ENCODE assay signal across 20 cellular contexts in the genomic region with DNA sequence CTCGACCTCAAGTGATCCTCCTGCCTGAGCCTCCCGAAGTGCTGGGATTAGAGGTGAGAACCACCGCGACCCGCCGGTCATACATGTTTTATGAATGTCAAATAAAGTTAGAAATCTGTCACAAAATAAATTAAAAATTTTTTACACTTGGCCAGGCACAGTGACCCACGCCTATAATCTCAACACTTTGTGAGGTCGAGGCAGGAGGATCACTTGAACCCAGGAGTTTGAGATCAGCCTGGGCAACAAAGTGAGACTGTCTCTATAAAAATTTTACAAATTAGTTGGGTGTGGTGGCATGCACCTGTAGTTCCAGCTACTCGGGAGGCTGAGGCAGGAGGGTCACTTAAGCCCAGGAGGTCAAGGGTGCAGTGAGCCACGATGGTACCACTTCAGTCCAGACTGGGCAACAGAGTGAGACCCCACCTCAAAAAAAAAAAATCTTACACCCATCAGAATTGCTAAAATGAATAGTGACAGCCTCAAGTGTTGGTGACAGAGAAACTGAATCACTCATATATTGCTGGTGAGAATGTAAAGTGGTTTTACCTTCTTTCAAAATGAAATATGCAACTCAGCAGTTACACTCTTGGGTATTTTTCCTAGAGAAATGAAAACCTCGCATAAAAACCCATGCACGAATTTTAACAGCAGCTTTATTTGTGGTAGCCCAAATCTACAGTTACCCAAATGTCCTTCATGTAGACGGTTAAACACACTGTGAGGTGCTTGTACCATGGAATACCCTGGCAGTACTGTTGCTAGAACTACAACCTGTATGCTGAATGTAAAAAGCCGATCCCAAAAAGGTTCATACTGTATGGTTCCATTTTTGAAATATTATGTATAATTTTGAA. TPM values are rescaled to one million over a fixed set of nuclear protein-coding genes. Genes with fewer than 3 reads are reported as not detected.
A peak's percentile ranks its signal among the peaks of the same experiment; 100 is the strongest.
DNase-seq lines count a peak whose midpoint lies in the region; ATAC-seq and TF ChIP-seq lines count a peak whose summit lies in the region.
"Had no signal": no experiment of that assay in that cellular context is flagged by ENCODE, and none has a peak within 500 bp of the region (broad histone marks: within the 10 kb centered on the region; RNA-seq: fewer than 3 reads in every experiment).

No MANE protein-coding gene starts in this region.

- peaks cover 72% of the 10 kb centered on the region for H3K4me1 Mint-ChIP-seq in activated T-cell treated with anti-CD3 and anti-CD28 coated beads, Interleukin-2, amount 50 U/mL, for 72 hours (ENCODE audit: low read depth)
- peaks cover 37% of the 10 kb centered on the region for H3K4me1 Mint-ChIP-seq in activated T-helper 17 cell treated with anti-CD3 and anti-CD28 coated beads, Interleukin-2, amount 50 U/mL, for 72 hours

- no peaks in the 10 kb centered on the region for H3K27me3 Mint-ChIP-seq in activated T-cell treated with anti-CD3 and anti-CD28 coated beads, Interleukin-2, amount 50 U/mL, for 72 hours (ENCODE audit: low read depth)
- no peaks in the 10 kb centered on the region for H3K27me3 Mint-ChIP-seq in activated T-helper 17 cell treated with anti-CD3 and anti-CD28 coated beads, Interleukin-2, amount 50 U/mL, for 72 hours
- H3K27me3 Mint-ChIP-seq: activated B cell treated with CpG ODN at 0.5 μM for 24 hours had no signal

- TF ChIP-seq CTCF in KMS-11 (conservative IDR thresholded peaks at IDR 0.05; ENCODE audit: low read depth, low read length) (no peak), smooth muscle cell (IDR thresholded peaks at IDR 0.05; ENCODE audit: borderline replicate concordance, insufficient read depth, poor library complexity, severe bottlenecking) (no peak)

- H3K4me3 ChIP-seq in KMS-11 (IDR thresholded peaks at IDR 0.05; ENCODE audit: insufficient read depth, low read depth, low read length) (no peak overlapping the region), smooth muscle cell (no peak overlapping the region)
- H3K4me3 ChIP-seq: esophagus muscularis mucosa, gastrocnemius medialis, right atrium auricular region, thoracic aorta had no signal

- H3K4me2 ChIP-seq in KMS-11, result peak overlapping the region; percentile 56
- H3K4me2 ChIP-seq in smooth muscle cell, result no peak overlapping the region

- peaks cover 6 to 10% of the 10 kb centered on the region in 2 donors for H3K9me3 Mint-ChIP-seq in activated T-cell treated with anti-CD3 and anti-CD28 coated beads, Interleukin-2, amount 50 U/mL, for 72 hours
- H3K9me3 Mint-ChIP-seq in activated T-helper 17 cell treated with anti-CD3 and anti-CD28 coated beads, Interleukin-2, amount 50 U/mL, for 72 hours, result peaks cover 5% of the 10 kb centered on the region
- H3K9me3 Mint-ChIP-seq: HFFc6 had no signal

- no peak overlapping the region for H3K9ac ChIP-seq in KMS-11
- H3K9ac ChIP-seq in smooth muscle cell (ENCODE audit: low read depth), result no peak overlapping the region

- H3K27ac ChIP-seq in KMS-11, result peak overlapping the region; percentile 50
- H3K27ac ChIP-seq in smooth muscle cell (ENCODE audit: low read depth), result peak overlapping the region; percentile 11
- H3K27ac ChIP-seq: esophagus muscularis mucosa, gastrocnemius medialis, right atrium auricular region, thoracic aorta had no signal

- peak overlapping the region; percentile 34 to 79 for H3K4me3 Mint-ChIP-seq in activated T-cell treated with anti-CD3 and anti-CD28 coated beads, Interleukin-2, amount 50 U/mL, for 72 hours
- peak overlapping the region; percentile 70 for H3K4me3 Mint-ChIP-seq in activated T-helper 17 cell treated with anti-CD3 and anti-CD28 coated beads, Interleukin-2, amount 50 U/mL, for 72 hours
- H3K4me3 Mint-ChIP-seq: activated B cell treated with CpG ODN at 0.5 μM for 24 hours, HFFc6 had no signal

- H3K4me1 ChIP-seq in KMS-11 (ENCODE audit: low read depth, poor library complexity, severe bottlenecking) (peaks cover 81% of the 10 kb centered on the region), smooth muscle cell (ENCODE audit: low read depth) (no peaks in the 10 kb centered on the region)

- peaks cover 25 to 43% of the 10 kb centered on the region in 2 donors for H3K36me3 Mint-ChIP-seq in activated T-cell treated with anti-CD3 and anti-CD28 coated beads, Interleukin-2, amount 50 U/mL, for 72 hours (ENCODE audit: insufficient read depth in 2 of 2)
- H3K36me3 Mint-ChIP-seq in activated T-helper 17 cell treated with anti-CD3 and anti-CD28 coated beads, Interleukin-2, amount 50 U/mL, for 72 hours (ENCODE audit: low read depth), result peaks cover 91% of the 10 kb centered on the region

- no peak overlapping the region for H2AFZ ChIP-seq in KMS-11 (ENCODE audit: low read depth)
- H2AFZ ChIP-seq in smooth muscle cell (ENCODE audit: low read depth), result no peak overlapping the region

- H3K79me2 ChIP-seq in KMS-11 (ENCODE audit: insufficient read depth, low read depth), result no peaks in the 10 kb centered on the region
- peaks cover 48% of the 10 kb centered on the region for H3K79me2 ChIP-seq in smooth muscle cell (ENCODE audit: low read depth)

- peak overlapping the region; percentile 54 for H3K27ac Mint-ChIP-seq in activated T-cell treated with anti-CD3 and anti-CD28 coated beads, Interleukin-2, amount 50 U/mL, for 72 hours
- H3K27ac Mint-ChIP-seq in activated T-helper 17 cell treated with anti-CD3 and anti-CD28 coated beads, Interleukin-2, amount 50 U/mL, for 72 hours, result peak overlapping the region; percentile 60
- H3K27ac Mint-ChIP-seq: activated B cell treated with CpG ODN at 0.5 μM for 24 hours had no signal

- peak; percentile 57 to 58 for ATAC-seq in activated T-cell treated with anti-CD3 and anti-CD28 coated beads, Interleukin-2, amount 50 U/mL, for 72 hours (replicated peaks in 1 of 2)
- ATAC-seq in activated T-helper 17 cell treated with anti-CD3 and anti-CD28 coated beads, Interleukin-2, amount 50 U/mL, for 72 hours (replicated peaks), result peak; percentile 80
- no peak for ATAC-seq in GM21367 (IDR thresholded peaks at IDR 0.05; ENCODE audit: unreplicated experiment)
- no peak for ATAC-seq in HG02884 (IDR thresholded peaks at IDR 0.05; ENCODE audit: unreplicated experiment)
- ATAC-seq: gastrocnemius medialis had no signal

- 0 out of 2 replicates have a peak, but pooled peaks cover 6% of the 10 kb centered on the region for H3K36me3 ChIP-seq in KMS-11 (ENCODE audit: insufficient read depth)
- H3K36me3 ChIP-seq in smooth muscle cell (ENCODE audit: low read depth), result peaks cover 8% of the 10 kb centered on the region

- H3K9me3 ChIP-seq in smooth muscle cell (replicated peaks; ENCODE audit: low read depth), result no peaks in the 10 kb centered on the region
- H3K9me3 ChIP-seq: esophagus muscularis mucosa, gastrocnemius medialis, right atrium auricular region, thoracic aorta had no signal

- H4K20me1 ChIP-seq in KMS-11 (ENCODE audit: insufficient read depth), result no peaks in the 10 kb centered on the region
- H4K20me1 ChIP-seq in smooth muscle cell (ENCODE audit: low read depth), result peaks cover 86% of the 10 kb centered on the region

- 98% methylated on average over 14 of the region's 14 CpGs for WGBS in smooth muscle cell (ENCODE audit: low lambda C conversion rate)

- no peaks in the 10 kb centered on the region for H3K27me3 ChIP-seq in KMS-11 (ENCODE audit: insufficient read depth, low read depth)
- H3K27me3 ChIP-seq in smooth muscle cell (ENCODE audit: low read depth), result no peaks in the 10 kb centered on the region
- H3K27me3 ChIP-seq: esophagus muscularis mucosa, gastrocnemius medialis, right atrium auricular region had no signal

- peaks cover 15% of the 10 kb centered on the region for H3F3A ChIP-seq in smooth muscle cell (ENCODE audit: low read depth)

- no peak for DNase-seq in activated T-cell treated with anti-CD3 and anti-CD28 coated beads, Interleukin-2, amount 50 U/mL, for 72 hours
- no peak for DNase-seq in activated T-cell treated with anti-CD3 and anti-CD28 coated beads, Interleukin-2, amount 50 U/mL, for 1 hour
- DNase-seq in smooth muscle cell (lab: John Stamatoyannopoulos, UW; ENCODE audit: unreplicated experiment), result no peak
- no peak for DNase-seq in NCI-H2171 treated with DMSO at 0.1 percent for 48 hours (lab: John Stamatoyannopoulos, UW)
- DNase-seq: activated B cell treated with CpG ODN at 0.5 μM for 24 hours; C1 segment of cervical spinal cord; DMS153; effector CD8-positive, alpha-beta T cell; gastrocnemius medialis; GDM1; HFFc6; NCI-H82; SIG-M5 had no signal

RNA-seq across cellular contexts. Expression of a gene that starts 55.4 kb away (rescaled TPM):
- 100 to 1,000 TPM; 106 to 113 TPM for total RNA-seq in activated T-cell treated with anti-CD3 and anti-CD28 coated beads, Interleukin-2, amount 50 U/mL, for 72 hours
- total RNA-seq in activated T-helper 17 cell treated with anti-CD3 and anti-CD28 coated beads, Interleukin-2, amount 50 U/mL, for 72 hours, result 100 to 1,000 TPM; 115 to 118 TPM
- total RNA-seq in smooth muscle cell, result 25.3 and 29.2 TPM in 2 replicates
- 70.5 and 78.5 TPM in 2 replicates for polyA plus RNA-seq in smooth muscle cell

Comparison
In these comparisons a context has a peak if more than half of its experiments do, and no peak if none do; other contexts are left out.
1. ATAC-seq: peak in activated T-cell treated with anti-CD3 and anti-CD28 coated beads, Interleukin-2, amount 50 U/mL, for 72 hours (2 of 2) and activated T-helper 17 cell treated with anti-CD3 and anti-CD28 coated beads, Interleukin-2, amount 50 U/mL, for 72 hours (single experiment); none in GM21367 (single experiment) and HG02884 (single experiment).